ENCODE assay signal across 17 cellular contexts in the genomic region with DNA sequence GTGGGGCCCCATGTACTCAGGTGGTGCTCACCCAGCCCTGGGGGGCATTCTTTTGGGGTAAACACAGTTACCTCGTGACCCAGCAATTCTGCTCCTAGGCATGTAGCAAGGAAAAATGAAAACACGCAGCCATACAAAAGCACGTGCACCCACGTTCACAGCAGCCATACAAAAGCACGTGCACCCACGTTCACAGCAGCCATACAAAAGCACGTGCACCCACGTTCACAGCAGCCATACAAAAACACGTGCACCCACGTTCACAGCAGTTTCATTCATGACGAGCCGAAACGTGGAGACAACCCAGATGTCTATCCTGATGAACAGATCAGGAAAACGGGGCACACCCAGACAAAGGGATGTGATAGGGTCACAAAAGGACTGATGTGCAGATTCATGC.
"Had no signal": no experiment of that assay in that cellular context is flagged by ENCODE, and none has a peak within 500 bp of the region (broad histone marks: within the 10 kb centered on the region; RNA-seq: fewer than 3 reads in every experiment).

No MANE protein-coding gene starts in this region.

- H3K4me3 ChIP-seq: esophagus squamous epithelium, gastroesophageal sphincter, left ventricle myocardium inferior, lung, sigmoid colon, skin epidermis, upper lobe of left lung, vagina had no signal

- H3K4me1 ChIP-seq: esophagus squamous epithelium, gastroesophageal sphincter, left ventricle myocardium inferior, sigmoid colon, upper lobe of left lung, vagina had no signal

- H3K27me3 ChIP-seq: vagina had no signal

- ATAC-seq: effector memory CD8-positive, alpha-beta T cell; gastroesophageal sphincter had no signal

- H3K27ac ChIP-seq: esophagus squamous epithelium, gastroesophageal sphincter, left ventricle myocardium inferior, sigmoid colon, skin epidermis, upper lobe of left lung, vagina had no signal

- H3K9me3 ChIP-seq: esophagus squamous epithelium, gastroesophageal sphincter, left ventricle myocardium inferior, sigmoid colon, upper lobe of left lung, vagina had no signal

- H3K36me3 ChIP-seq: esophagus squamous epithelium, gastroesophageal sphincter, left ventricle myocardium inferior, sigmoid colon, upper lobe of left lung, vagina had no signal

- FAIRE-seq: islet of Langerhans had no signal

- DNase-seq: central memory CD4-positive, alpha-beta T cell; effector memory CD8-positive, alpha-beta T cell; esophagus squamous epithelium; foreskin fibroblast; hippocampal formation; left ventricle myocardium inferior; mesenchymal stem cell; naive B cell; sigmoid colon; stimulated activated CD4-positive, alpha-beta T cell treated with anti-CD3 and anti-CD28 coated beads, Interleukin-12 subunit alpha, Interleukin-12 subunit beta, amount 100 ng/mL, for 4 hours; stimulated activated naive CD4-positive, alpha-beta T cell treated with Interleukin-2 at 50 U/mL for 16 hours had no signal
